ENCODE assay signal across 8 cellular contexts in genomic region chr5:103764403-103764802, GRCh38.
"Had no signal": no experiment of that assay in that cellular context is flagged by ENCODE, and none has a peak within 500 bp of the region (broad histone marks: within the 10 kb centered on the region; RNA-seq: fewer than 3 reads in every experiment).

No MANE protein-coding gene starts in this region.

- H2AFZ ChIP-seq: GM23248 had no signal

- DNase-seq: GM23248, GOT3, H9, HCEC 1CT, KBM-7 had no signal

- H3K4me3 Mint-ChIP-seq: H9 had no signal

- H3K9ac ChIP-seq: GM23248 had no signal

- ATAC-seq: HepG2 had no signal

- H3K36me3 Mint-ChIP-seq: IgD-negative memory B cell had no signal

- H3K27ac ChIP-seq: GM23248, HL-60 had no signal

- H3K4me3 ChIP-seq: GM23248 had no signal

- H3K4me1 Mint-ChIP-seq: H9, IgD-negative memory B cell had no signal

- H3K27ac Mint-ChIP-seq: H9, IgD-negative memory B cell had no signal

- H3K27me3 Mint-ChIP-seq: IgD-negative memory B cell had no signal
